In genomic region chr12:95002754-95003153, GRCh38 we compare ENCODE assay signal across 8 cellular contexts. TPM values are rescaled to one million over a fixed set of nuclear protein-coding genes. Genes with fewer than 3 reads are reported as not detected.
DNase-seq lines count a peak whose midpoint lies in the region; ATAC-seq and TF ChIP-seq lines count a peak whose summit lies in the region.

No MANE protein-coding gene starts in this region.

- CTCF ChIA-PET in WTC11 (lab: Charles Lee): interaction anchor here (1.3 kb wide), 1 partner anchor 63 kb away, joined by 5 read pairs; no protein-coding TSS in a partner anchor

- peak overlapping the region; percentile 96 for H3K27ac Mint-ChIP-seq in WTC11
- peak overlapping the region; percentile 97 for H3K27ac Mint-ChIP-seq in stimulated activated naive B cell treated with anti-CD40 and anti-IgM and Interleukin-4, amounts not matched to agents 10 μg/mL and 1 μg/mL and 100 μg/mL, for 72 hours

- DNase-seq in NCI-H146 treated with DMSO at 0.1 percent for 48 hours (lab: John Stamatoyannopoulos, UW; ENCODE audit: unreplicated experiment): peak; percentile 12
- DNase-seq in NCI-H146 (lab: John Stamatoyannopoulos, UW): no peak
- no peak for DNase-seq in WTC11 (ENCODE audit: low spot score)
- DNase-seq in stimulated activated naive B cell treated with anti-CD40 and anti-IgM and Interleukin-4, amounts not matched to agents 10 μg/mL and 1 μg/mL and 100 μg/mL, for 72 hours: no peak
- DNase-seq in middle frontal gyrus (ENCODE audit: extremely low spot score, low spot score): no peak
- DNase-seq in NCI-H2227 treated with DMSO at 0.1 percent for 48 hours (lab: John Stamatoyannopoulos, UW): no peak

- peaks cover 17% of the 10 kb centered on the region for H3K4me1 Mint-ChIP-seq in WTC11
- peaks cover 24 to 35% of the 10 kb centered on the region in 2 donors for H3K4me1 Mint-ChIP-seq in stimulated activated naive B cell treated with anti-CD40 and anti-IgM and Interleukin-4, amounts not matched to agents 10 μg/mL and 1 μg/mL and 100 μg/mL, for 72 hours

- peak overlapping the region; percentile 76 for H3K4me3 ChIP-seq in iPS-11a (ENCODE audit: low read depth, low read length)

- H3K27me3 Mint-ChIP-seq in WTC11 (ENCODE audit: low read depth): no peaks in the 10 kb centered on the region
- H3K27me3 Mint-ChIP-seq in stimulated activated naive B cell treated with anti-CD40 and anti-IgM and Interleukin-4, amounts not matched to agents 10 μg/mL and 1 μg/mL and 100 μg/mL, for 72 hours: no peaks in the 10 kb centered on the region

- TF ChIP-seq CTCF in WTC11 (IDR thresholded peaks at IDR 0.05): no peak

- H3K9me3 Mint-ChIP-seq in WTC11: peaks cover 11% of the 10 kb centered on the region; the same call in 1 of the 2 replicates
- peaks cover 5 to 7% of the 10 kb centered on the region in 2 donors for H3K9me3 Mint-ChIP-seq in stimulated activated naive B cell treated with anti-CD40 and anti-IgM and Interleukin-4, amounts not matched to agents 10 μg/mL and 1 μg/mL and 100 μg/mL, for 72 hours

- POLR2A ChIA-PET in WTC11 (lab: Charles Lee): interaction anchor here (0.5 to 1.5 kb wide), 5 partner anchors 13 to 185 kb away, joined by 3 to 8 read pairs (median 5); partner anchors contain the start of gene NR2C1

- H3K4me3 Mint-ChIP-seq in WTC11: peak overlapping the region; percentile 95
- peak overlapping the region; percentile 87 to 94 for H3K4me3 Mint-ChIP-seq in stimulated activated naive B cell treated with anti-CD40 and anti-IgM and Interleukin-4, amounts not matched to agents 10 μg/mL and 1 μg/mL and 100 μg/mL, for 72 hours

- no peak for ATAC-seq in WTC11
- no peak for ATAC-seq in stimulated activated naive B cell treated with anti-CD40 and anti-IgM and Interleukin-4, amounts not matched to agents 10 μg/mL and 1 μg/mL and 100 μg/mL, for 72 hours (replicated peaks)
- no peak for ATAC-seq in GM18861 (IDR thresholded peaks at IDR 0.05; ENCODE audit: unreplicated experiment)

- H3K36me3 Mint-ChIP-seq in WTC11: peaks cover 6% of the 10 kb centered on the region; the same call in 1 of the 2 replicates
- H3K36me3 Mint-ChIP-seq in stimulated activated naive B cell treated with anti-CD40 and anti-IgM and Interleukin-4, amounts not matched to agents 10 μg/mL and 1 μg/mL and 100 μg/mL, for 72 hours: peaks cover 23 to 35% of the 10 kb centered on the region in 2 donors

TF ChIP-seq in WTC11, 78 proteins besides CTCF, POLR2A, EP300 and RAD21:
- no peak for TF ChIP-seq GTF2I (CRISPR knock-in tag; conservative IDR thresholded peaks at IDR 0.05)
- TF ChIP-seq FOXP1 (CRISPR knock-in tag; IDR thresholded peaks at IDR 0.05; ENCODE audit: borderline replicate concordance): no peak
- no peak for TF ChIP-seq CREB1 (CRISPR knock-in tag; IDR thresholded peaks at IDR 0.05)

RNA-seq across cellular contexts. Expression of gene NDUFA12, which starts 0.7 kb away (rescaled TPM):
- total RNA-seq in WTC11 (2021): 87.3 to 102 TPM (median 97.0 TPM) in 3 replicates
